Comparison of ENCODE assay signal across 20 cellular contexts in genomic region chr2:129864719-129865118, GRCh38.
"Had no signal": no experiment of that assay in that cellular context is flagged by ENCODE, and none has a peak within 500 bp of the region (broad histone marks: within the 10 kb centered on the region; RNA-seq: fewer than 3 reads in every experiment).

No MANE protein-coding gene starts in this region.

- H3K4me2 ChIP-seq: hepatocyte had no signal

- H3K36me3 ChIP-seq: esophagus squamous epithelium, neutrophil, spleen, transverse colon had no signal

- H3K4me3 ChIP-seq: esophagus squamous epithelium, hepatocyte, mucosa of descending colon, spleen, testis, transverse colon had no signal

- H3K27ac ChIP-seq: esophagus squamous epithelium, hepatocyte, neutrophil, spleen, testis, transverse colon had no signal

- H3K9me3 ChIP-seq: esophagus squamous epithelium, mucosa of descending colon, neutrophil, spleen, testis, transverse colon had no signal

- H3K4me1 ChIP-seq: esophagus squamous epithelium, spleen, testis, transverse colon had no signal

- H3K27me3 ChIP-seq: esophagus squamous epithelium, hepatocyte, neutrophil, spleen, testis, transverse colon had no signal

- DNase-seq: dermis blood vessel endothelial cell; esophagus squamous epithelium; foreskin fibroblast; kidney; left colon; left ventricle myocardium superior; mesendoderm; mucosa of descending colon; naive thymus-derived CD8-positive, alpha-beta T cell; posterior cingulate gyrus; spleen; stimulated activated CD4-positive, alpha-beta T cell treated with anti-CD3 and anti-CD28 coated beads, Interleukin-15, amount 100 ng/mL, for 24 hours; stimulated activated CD4-positive, alpha-beta T cell treated with anti-CD3 and anti-CD28 coated beads, Interleukin-1b, Interleukin-23, amount 100 ng/mL, for 48 hours; stimulated activated CD4-positive, alpha-beta T cell treated with anti-CD3 and anti-CD28 coated beads, Interleukin-4, amount 100 ng/mL, for 24 hours; testis; transverse colon had no signal

- ATAC-seq: left colon; left ventricle myocardium superior; mucosa of descending colon; naive thymus-derived CD8-positive, alpha-beta T cell; sciatic nerve; stimulated activated memory B cell treated with anti-CD40 and anti-IgM and Interleukin-4, amounts not matched to agents 10 μg/mL and 1 μg/mL and 100 μg/mL, for 72 hours had no signal
